ENCODE assay signal across 23 cellular contexts in the genomic region with DNA sequence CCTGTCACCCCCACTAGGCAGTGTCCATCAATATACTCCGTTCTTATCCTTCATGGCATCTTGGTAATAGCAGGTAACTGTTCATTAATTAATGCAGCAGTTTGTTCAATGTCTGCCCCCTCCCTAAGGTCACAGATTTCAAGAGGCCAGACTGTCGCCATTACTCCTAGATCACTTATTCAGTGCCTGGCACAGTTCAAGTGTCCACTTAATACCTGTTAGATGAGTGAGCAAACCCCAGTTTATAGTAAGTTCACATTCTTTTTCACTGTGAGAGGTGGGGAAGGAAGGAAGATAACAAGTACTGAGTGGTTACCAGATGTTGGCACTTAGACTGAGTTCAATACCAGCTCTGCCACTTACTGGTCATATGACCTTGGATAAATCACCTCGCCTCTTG. TPM values are rescaled to one million over a fixed set of nuclear protein-coding genes. Genes with fewer than 3 reads are reported as not detected.
"Had no signal": no experiment of that assay in that cellular context is flagged by ENCODE, and none has a peak within 500 bp of the region (broad histone marks: within the 10 kb centered on the region; RNA-seq: fewer than 3 reads in every experiment).

No MANE protein-coding gene starts in this region.

- H3K9me3 Mint-ChIP-seq: T-cell had no signal

- H3K27ac Mint-ChIP-seq: T-cell had no signal

- DNase-seq: KBM-7, MV-4-11, NCI-H1048, NCI-H1105, NCI-H146, NCI-H1694 treated with DMSO at 0.1 percent for 48 hours, NCI-H1930, NCI-H2081 treated with DMSO at 0.1 percent for 48 hours, NCI-H226, NCI-H446, NCI-H510A, NCI-H524 treated with DMSO at 0.1 percent for 48 hours, NCI-H69, NCI-H774, PC-3, SHP77, SK-N-SH, SW 1271, T-cell had no signal

- H3K9me3 ChIP-seq: SK-N-SH had no signal

- ATAC-seq: Panc1, PC-3, T-cell had no signal

- H3K4me3 Mint-ChIP-seq: T-cell had no signal

- H3K36me3 Mint-ChIP-seq: T-cell had no signal

- H3K4me2 ChIP-seq: SK-N-SH had no signal

- H3K27ac ChIP-seq: RWPE1 had no signal

- H3K9ac ChIP-seq: SK-N-SH had no signal

RNA-seq across cellular contexts. Expression of a gene that starts 36.4 kb away (rescaled TPM):
- total RNA-seq: MCF 10A, OCI-LY7, PC-3, T-cell had no signal
